Comparison of ENCODE assay signal across 18 cellular contexts in genomic region chr17:82801377-82801970, GRCh38. TPM values are rescaled to one million over a fixed set of nuclear protein-coding genes. Genes with fewer than 3 reads are reported as not detected.
DNase-seq lines count a peak whose midpoint lies in the region; ATAC-seq, FAIRE-seq and TF ChIP-seq lines count a peak whose summit lies in the region.
"Had no signal": no experiment of that assay in that cellular context is flagged by ENCODE, and none has a peak within 500 bp of the region (broad histone marks: within the 10 kb centered on the region; RNA-seq: fewer than 3 reads in every experiment).

No MANE protein-coding gene starts in this region.

- POLR2A ChIA-PET in RWPE1 (lab: Yijun Ruan, JAX; ENCODE audit: low non-redundant PET): no interaction called here

- H3K36me3 ChIP-seq in mucosa of descending colon (ENCODE audit: low read depth): no peaks in the 10 kb centered on the region

- H3K4me1 ChIP-seq in mucosa of descending colon (ENCODE audit: low read depth): peaks cover 4% of the 10 kb centered on the region

- intact Hi-C loops in Right ventricle myocardium inferior (cut with DNase I): no loop called here
- intact Hi-C loops in left cardiac atrium (cut with DNase I): no loop called here
- intact Hi-C loops in mucosa of descending colon (cut with DNase I, micrococcal nuclease): no loop called here

- no peak for TF ChIP-seq CTCF in RWPE1 (conservative IDR thresholded peaks at IDR 0.05; ENCODE audit: low read depth)
- TF ChIP-seq CTCF in mucosa of descending colon (IDR thresholded peaks at IDR 0.05): no peak

- no peak overlapping the region for H3K4me3 ChIP-seq in mucosa of descending colon
- H3K4me3 ChIP-seq: PC-9 had no signal

- ATAC-seq in Right ventricle myocardium inferior (no peak), left cardiac atrium (no peak), mucosa of descending colon (no peak)

- 0 out of 2 replicates have a peak overlapping the region, but pooled peaks have one; percentile 0 for H3K27ac ChIP-seq in RWPE1
- H3K27ac ChIP-seq: PC-9 had no signal

- no peaks in the 10 kb centered on the region for H3K9me3 ChIP-seq in mucosa of descending colon

- FAIRE-seq in urothelium cell line (lab: Jason Lieb, UNC): peak; percentile 98

- DNase-seq in Right ventricle myocardium inferior (ENCODE audit: missing footprints): peak; percentile 17
- no peak for DNase-seq in left cardiac atrium
- DNase-seq in RWPE1 (ENCODE audit: low spot score): no peak
- DNase-seq in mucosa of descending colon: peak in 2 of 3 donors; percentile 10 to 21
- DNase-seq in urothelium cell line (ENCODE audit: low spot score): no peak
- DNase-seq in AML-193 (lab: John Stamatoyannopoulos, UW): no peak
- no peak for DNase-seq in T-helper 9 cell
- DNase-seq: CD8-positive, alpha-beta memory T cell; DMS 273 treated with DMSO at 0.1 percent for 48 hours; KBM-7; NCI-H1048; NCI-H187; NCI-H446; NCI-H774; PC-9 had no signal

- CTCF ChIA-PET in RWPE1 (lab: Yijun Ruan, JAX): no interaction called here

RNA-seq across cellular contexts. Expression of gene ZNF750, which starts 38.3 kb away (rescaled TPM):
- total RNA-seq in Right ventricle myocardium inferior (not detected), left cardiac atrium (not detected), mucosa of descending colon (not detected)
- total RNA-seq: CD8-positive, alpha-beta memory T cell; Daoy; GM23248; M059J had no signal

RNA-seq across cellular contexts. Expression of gene TBCD, which starts 49.6 kb away (rescaled TPM):
- 43.4 TPM for total RNA-seq in Right ventricle myocardium inferior
- total RNA-seq in left cardiac atrium: 10 to 100 TPM; 37.0 to 59.8 TPM
- 10 to 100 TPM; 41.3 to 76.0 (median 55.4) TPM for total RNA-seq in mucosa of descending colon

Comparison
In these comparisons a context has a peak if more than half of its experiments do, and no peak if none do; other contexts are left out.
1. DNase-seq: peak in Right ventricle myocardium inferior (single experiment) and mucosa of descending colon (2 of 3); none in left cardiac atrium (single experiment), RWPE1 (single experiment), urothelium cell line (single experiment), AML-193 (0 of 2) and T-helper 9 cell (single experiment).